Comparison of ENCODE assay signal across 12 cellular contexts in the genomic region with DNA sequence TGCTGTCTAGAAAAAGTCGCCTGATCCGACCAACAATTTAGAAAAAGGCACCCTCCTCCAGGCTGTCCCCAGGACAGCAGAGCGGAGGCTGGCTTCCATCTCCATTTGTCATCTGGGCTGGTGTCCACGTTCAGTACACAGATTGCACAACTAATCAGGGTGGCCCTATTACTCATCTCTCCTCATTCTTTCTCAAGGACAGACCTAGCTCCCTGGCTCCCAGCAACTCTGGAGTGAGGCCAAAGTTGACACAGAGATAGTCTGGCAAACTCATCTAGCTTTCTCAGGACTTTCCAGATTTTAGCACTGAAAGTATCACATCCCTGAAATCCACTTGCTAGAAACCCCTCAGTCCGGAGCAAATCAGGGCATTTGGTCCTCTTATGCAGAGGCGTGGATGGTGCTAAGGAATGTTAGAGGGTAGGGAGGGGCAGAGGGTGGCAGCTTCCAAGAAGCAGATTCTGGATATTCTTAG.
DNase-seq lines count a peak whose midpoint lies in the region; ATAC-seq and TF ChIP-seq lines count a peak whose summit lies in the region.
"Had no signal": no experiment of that assay in that cellular context is flagged by ENCODE, and none has a peak within 500 bp of the region (broad histone marks: within the 10 kb centered on the region; RNA-seq: fewer than 3 reads in every experiment).

No MANE protein-coding gene starts in this region.

- no TSS peak for BruUV-seq in Panc1 (replicated peaks; lab: Mats Ljungman, UMichigan)

- in situ Hi-C loops in Caki2 (cut with HindIII; ENCODE audit: low pct_unique_long_range_greater_than_20kb, low sequenced_read_pairs) (no loop called here), Panc1 (cut with HindIII; ENCODE audit: low pct_unique_long_range_greater_than_20kb, low sequenced_read_pairs) (no loop called here)

- peaks cover 6% of the 10 kb centered on the region; the same call in 1 of the 2 replicates for H3K4me1 ChIP-seq in Panc1 (ENCODE audit: control insufficient read depth, insufficient read depth, low read length)
- H3K4me1 ChIP-seq: uterus had no signal

- no peaks in the 10 kb centered on the region for H3K9me3 ChIP-seq in Panc1 (ENCODE audit: control insufficient read depth, insufficient read depth, low read depth, low read length)
- H3K9me3 ChIP-seq: uterus had no signal

- intact Hi-C loops in Panc1 (cut with micrococcal nuclease; ENCODE audit: unreplicated experiment) (no loop called here), posterior vena cava (cut with DNase I) (no loop called here)

- POLR2A ChIA-PET in Panc1 (lab: Charles Lee) = no interaction called here

- H3K27me3 ChIP-seq in Panc1 (ENCODE audit: control insufficient read depth, insufficient read depth, low read length) = no peaks in the 10 kb centered on the region
- H3K27me3 ChIP-seq: cardiac muscle cell, uterus had no signal

- no peak overlapping the region; the same call in 1 of the 2 replicates for H3K27ac ChIP-seq in Panc1 (ENCODE audit: low read length)
- H3K27ac ChIP-seq: cardiac muscle cell, uterus had no signal

- DNase-seq in Caki2 (ENCODE audit: low read depth) (peak; percentile 85), Panc1 (ENCODE audit: low read depth, low spot score) (peak; percentile 47), fibroblast of the conjunctiva (ENCODE audit: low read depth) (peak; percentile 53), posterior vena cava (ENCODE audit: low spot score) (peak; percentile 84), NCI-H146 treated with DMSO at 0.1 percent for 48 hours (lab: John Stamatoyannopoulos, UW; ENCODE audit: unreplicated experiment) (no peak)
- DNase-seq in activated effector memory CD4-positive, alpha-beta T cell treated with Interleukin-2 at 50 U/mL for 16 hours = no peak
- DNase-seq in activated CD8-positive, alpha-beta memory T cell treated with anti-CD3 and anti-CD28 coated beads, Interleukin-2, amount 50 U/mL, for 4 hours = no peak
- DNase-seq: activated B cell treated with CpG ODN at 0.5 μM for 24 hours, NCI-H345, uterus had no signal

- H3K4me3 ChIP-seq in Panc1 (ENCODE audit: low read depth in 2 of 2, low read length in 2 of 2) = no peak overlapping the region
- H3K4me3 ChIP-seq: cardiac muscle cell, uterus had no signal

- CTCF ChIA-PET in Panc1 (lab: Charles Lee) = interaction anchor here (0.6 kb wide), 1 partner anchor 47 kb away, joined by 5 read pairs; no protein-coding TSS in a partner anchor

- ATAC-seq in Panc1 = peak; percentile 84
- ATAC-seq in HG03196 (IDR thresholded peaks at IDR 0.05; ENCODE audit: unreplicated experiment) = no peak

- TF ChIP-seq CTCF in Panc1 (IDR thresholded peaks at IDR 0.05) = no peak

- H3K36me3 ChIP-seq in Panc1 (ENCODE audit: control insufficient read depth, insufficient read depth, low read length) = no peaks in the 10 kb centered on the region
- H3K36me3 ChIP-seq: cardiac muscle cell, uterus had no signal

Comparison
In these comparisons a context has a peak if more than half of its experiments do, and no peak if none do; other contexts are left out.
1. DNase-seq: peak in Caki2 (single experiment), Panc1 (single experiment), fibroblast of the conjunctiva (single experiment) and posterior vena cava (single experiment); none in NCI-H146 treated with DMSO at 0.1 percent for 48 hours (single experiment), activated effector memory CD4-positive, alpha-beta T cell treated with Interleukin-2 at 50 U/mL for 16 hours (single experiment) and activated CD8-positive, alpha-beta memory T cell treated with anti-CD3 and anti-CD28 coated beads, Interleukin-2, amount 50 U/mL, for 4 hours (single experiment).